8 cellular contexts compared by ENCODE assay signal in genomic region chr3:135965506-135966348, GRCh38. TPM values are rescaled to one million over a fixed set of nuclear protein-coding genes. Genes with fewer than 3 reads are reported as not detected.
DNase-seq lines count a peak whose midpoint lies in the region; ATAC-seq and TF ChIP-seq lines count a peak whose summit lies in the region.

Gene PPP2R3A (plus strand): TSS chr3:135965728. CDS start chr3:136001499, 35,771 bp downstream.

- peak within 1 kb of the TSS; percentile 52 for H3K27ac ChIP-seq in WERI-Rb-1
- peak within 1 kb of the TSS; percentile 92 to 96 for H3K27ac ChIP-seq in breast epithelium
- H3K27ac ChIP-seq in iPS-18a (ENCODE audit: low read length): peak within 1 kb of the TSS; percentile 27

- DNase-seq in GM12865 (ENCODE audit: low read depth) (peak; percentile 74), NCI-H2029 (lab: John Stamatoyannopoulos, UW) (peak; percentile 81), WERI-Rb-1 (peak; percentile 82), breast epithelium (ENCODE audit: low spot score in 2 of 2) (peak; percentile 79 to 81), skeletal muscle cell (ENCODE audit: low read depth) (peak; percentile 53)

- peak within 1 kb of the TSS; percentile 71 for H3K9ac ChIP-seq in iPS-18a (ENCODE audit: low read length)

- TF ChIP-seq POLR2A in breast epithelium (IDR thresholded peaks at IDR 0.05): peak; percentile 48

- H3K36me3 ChIP-seq in WERI-Rb-1: peaks cover 4% of the 10 kb centered on the region; the same call in 1 of the 2 replicates
- H3K36me3 ChIP-seq in breast epithelium: no peaks in the 10 kb centered on the region
- no peaks in the 10 kb centered on the region for H3K36me3 ChIP-seq in iPS-18a (ENCODE audit: control insufficient read depth, low read depth, low read length)

- H3K27me3 ChIP-seq in WERI-Rb-1 (ENCODE audit: insufficient read depth, low read depth, severe bottlenecking): no peaks in the 10 kb centered on the region
- H3K27me3 ChIP-seq in breast epithelium: no peaks in the 10 kb centered on the region
- H3K27me3 ChIP-seq in iPS-18a (ENCODE audit: control insufficient read depth, insufficient read depth, low read length): no peaks in the 10 kb centered on the region

- intact Hi-C loops in breast epithelium (cut with DNase I; ENCODE audit: low total_unique reads): no loop called here

- ATAC-seq in HG02852 (IDR thresholded peaks at IDR 0.05; ENCODE audit: unreplicated experiment) (peak; percentile 71), GM18520 (IDR thresholded peaks at IDR 0.05; ENCODE audit: unreplicated experiment) (no peak)

- no peaks in the 10 kb centered on the region for H3K9me3 ChIP-seq in WERI-Rb-1 (ENCODE audit: severe bottlenecking)
- peaks cover 6 to 7% of the 10 kb centered on the region in 2 donors for H3K9me3 ChIP-seq in breast epithelium
- H3K9me3 ChIP-seq in iPS-18a (ENCODE audit: control insufficient read depth, low read depth, low read length): no peaks in the 10 kb centered on the region

- H3K4me3 ChIP-seq in GM12865 (ENCODE audit: low read depth, low read length) (peak within 1 kb of the TSS; percentile 47), WERI-Rb-1 (ENCODE audit: low read depth, low read length) (peak within 1 kb of the TSS; percentile 93), breast epithelium (peak within 1 kb of the TSS; percentile 77 to 82 (median 81)), iPS-18a (ENCODE audit: low read length) (peak within 1 kb of the TSS; percentile 69), skeletal muscle cell (ENCODE audit: low read depth, low read length) (peak within 1 kb of the TSS; percentile 78)

- H3K4me1 ChIP-seq in breast epithelium: peaks cover 0 to 5% of the 10 kb centered on the region in 2 donors
- H3K4me1 ChIP-seq in iPS-18a (ENCODE audit: control insufficient read depth, low read depth, low read length): peaks cover 26% of the 10 kb centered on the region

- TF ChIP-seq CTCF in GM12865 (IDR thresholded peaks at IDR 0.05; ENCODE audit: insufficient read depth, low read depth, low read length, missing control alignments): no peak
- TF ChIP-seq CTCF in WERI-Rb-1 (IDR thresholded peaks at IDR 0.05; ENCODE audit: low read depth, low read length): no peak
- TF ChIP-seq CTCF in breast epithelium (IDR thresholded peaks at IDR 0.05): no peak

RNA-seq across cellular contexts. Expression of gene PPP2R3A, which starts in this region (rescaled TPM):
- total RNA-seq in breast epithelium: 10 to 100 TPM; 10.4 to 43.6 (median 20.6) TPM

Comparison
In these comparisons a context has a peak if more than half of its experiments do, and no peak if none do; other contexts are left out.
1. H3K27ac ChIP-seq: peak in every context shown above with its lines; median percentile 94 in breast epithelium; 52 in WERI-Rb-1; 27 in iPS-18a.